Comparison of ENCODE assay signal across 9 cellular contexts in the genomic region with DNA sequence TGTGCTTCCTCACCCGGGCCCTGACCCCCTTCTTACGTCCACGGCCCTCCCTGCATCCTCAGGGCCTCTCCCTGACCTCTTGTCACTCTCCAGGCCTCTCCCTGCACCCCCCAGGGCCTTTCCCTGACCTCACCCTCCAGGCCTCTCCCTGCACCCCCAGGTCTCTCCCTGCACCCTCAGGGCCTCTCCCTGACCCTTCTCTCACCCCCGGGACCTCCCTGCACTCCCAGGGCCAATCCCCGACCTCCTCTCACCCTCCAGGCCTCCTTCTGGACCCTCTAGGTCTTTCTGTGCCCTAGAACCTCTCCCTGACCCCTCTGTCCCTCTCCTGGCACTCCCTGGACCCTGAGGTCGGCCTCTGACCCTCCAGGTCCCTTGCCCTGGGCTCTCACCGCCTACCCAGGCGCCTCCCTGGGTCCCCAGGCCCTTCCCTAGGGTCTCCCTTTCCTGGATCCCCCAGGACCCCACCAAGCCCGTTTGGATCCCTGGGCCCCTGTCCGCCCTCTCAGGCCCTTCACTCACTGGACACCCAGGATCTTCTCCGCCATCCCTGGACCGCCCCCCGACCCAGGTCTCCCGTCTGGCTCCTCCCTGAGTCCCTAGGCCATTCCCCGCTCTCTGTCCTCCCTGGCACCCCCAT. TPM values are rescaled to one million over a fixed set of nuclear protein-coding genes. Genes with fewer than 3 reads are reported as not detected.
DNase-seq lines count a peak whose midpoint lies in the region; ATAC-seq and TF ChIP-seq lines count a peak whose summit lies in the region.
"Had no signal": no experiment of that assay in that cellular context is flagged by ENCODE, and none has a peak within 500 bp of the region (broad histone marks: within the 10 kb centered on the region; RNA-seq: fewer than 3 reads in every experiment).

No MANE protein-coding gene starts in this region.

- peaks cover 15% of the 10 kb centered on the region for H3K27me3 Mint-ChIP-seq in activated naive CD8-positive, alpha-beta T cell treated with anti-CD3 and anti-CD28 coated beads, Interleukin-2, amount 10 ng/mL, durations not matched to agents 7 days and 5 days

- TF ChIP-seq POLR2A in heart left ventricle (IDR thresholded peaks at IDR 0.05) (no peak), suprapubic skin (IDR thresholded peaks at IDR 0.05) (no peak)

- H3K27ac ChIP-seq in heart left ventricle (peak overlapping the region; percentile 43 to 94 (median 88)), suprapubic skin (peak overlapping the region; percentile 94)

- H3K36me3 ChIP-seq in heart left ventricle (peaks cover 0 to 26% (median 11%) of the 10 kb centered on the region in 9 donors), kidney epithelial cell (ENCODE audit: control insufficient read depth, insufficient read depth, low read length) (peaks cover 1% of the 10 kb centered on the region), suprapubic skin (peaks cover 23% of the 10 kb centered on the region)

- no peaks in the 10 kb centered on the region for H3K9me3 ChIP-seq in heart left ventricle
- H3K9me3 ChIP-seq in suprapubic skin = no peaks in the 10 kb centered on the region

- H3K4me1 ChIP-seq in heart left ventricle (peaks cover 0 to 29% (median 16%) of the 10 kb centered on the region in 12 donors), suprapubic skin (peaks cover 32% of the 10 kb centered on the region)

- H3K27me3 ChIP-seq in heart left ventricle (no peaks in the 10 kb centered on the region), kidney epithelial cell (ENCODE audit: control insufficient read depth, insufficient read depth, low read length) (no peaks in the 10 kb centered on the region), suprapubic skin (no peaks in the 10 kb centered on the region)

- TF ChIP-seq CTCF in heart left ventricle (IDR thresholded peaks at IDR 0.05) = no peak
- no peak for TF ChIP-seq CTCF in kidney epithelial cell (IDR thresholded peaks at IDR 0.05; ENCODE audit: insufficient read depth, low read length, poor library complexity, severe bottlenecking)
- no peak for TF ChIP-seq CTCF in suprapubic skin (IDR thresholded peaks at IDR 0.05)

- H3K9me3 Mint-ChIP-seq in activated naive CD8-positive, alpha-beta T cell treated with anti-CD3 and anti-CD28 coated beads, Interleukin-2, amount 10 ng/mL, durations not matched to agents 7 days and 5 days = no peaks in the 10 kb centered on the region

- 7 to 12% (median 10%) methylated on average over 15 of the region's 15 CpGs for WGBS in heart left ventricle, 4 donors
- 8% methylated on average over 15 of the region's 15 CpGs for WGBS in suprapubic skin

- POLR2A ChIA-PET in activated naive CD8-positive, alpha-beta T cell treated with anti-CD3 and anti-CD28 coated beads, Interleukin-2, amount 10 ng/mL, durations not matched to agents 7 days and 5 days (lab: Charles Lee) = interaction anchor here (0.8 to 2.4 kb wide), 16 partner anchors 8 to 145 kb away, joined by 3 to 28 read pairs (median 6); a partner anchor contains a TSS

- DNase-seq in heart left ventricle = no peak
- DNase-seq in Right ventricle myocardium inferior (ENCODE audit: missing footprints) = no peak
- DNase-seq in activated naive CD8-positive, alpha-beta T cell treated with anti-CD3 and anti-CD28 coated beads, Interleukin-2, amount 10 ng/mL, durations not matched to agents 7 days and 5 days = no peak
- DNase-seq in kidney epithelial cell (ENCODE audit: low read depth) = no peak
- peak; percentile 79 to 82 for DNase-seq in suprapubic skin (ENCODE audit: low spot score in 2 of 2)
- no peak for DNase-seq in activated gamma-delta T cell treated with Interleukin-2 at 50 U/mL for 16 hours
- DNase-seq in GOT3 (lab: John Stamatoyannopoulos, UW) = no peak

- peak overlapping the region; percentile 93 for H3K4me3 Mint-ChIP-seq in activated naive CD8-positive, alpha-beta T cell treated with anti-CD3 and anti-CD28 coated beads, Interleukin-2, amount 10 ng/mL, durations not matched to agents 7 days and 5 days

- no peak for ATAC-seq in heart left ventricle
- no peak for ATAC-seq in Right ventricle myocardium inferior
- ATAC-seq in activated naive CD8-positive, alpha-beta T cell treated with anti-CD3 and anti-CD28 coated beads, Interleukin-2, amount 10 ng/mL, durations not matched to agents 7 days and 5 days (ENCODE audit: low read depth) = no peak
- no peak for ATAC-seq in HG02938 (IDR thresholded peaks at IDR 0.05; ENCODE audit: unreplicated experiment)

- peak overlapping the region; percentile 94 for H3K27ac Mint-ChIP-seq in activated naive CD8-positive, alpha-beta T cell treated with anti-CD3 and anti-CD28 coated beads, Interleukin-2, amount 10 ng/mL, durations not matched to agents 7 days and 5 days

- peaks cover 14% of the 10 kb centered on the region for H3K4me1 Mint-ChIP-seq in activated naive CD8-positive, alpha-beta T cell treated with anti-CD3 and anti-CD28 coated beads, Interleukin-2, amount 10 ng/mL, durations not matched to agents 7 days and 5 days

- H3K4me3 ChIP-seq in heart left ventricle (peak overlapping the region; percentile 33 to 94 (median 72)), kidney epithelial cell (ENCODE audit: low read depth, low read length) (peak overlapping the region; percentile 86), suprapubic skin (peak overlapping the region; percentile 89)

- H3K36me3 Mint-ChIP-seq in activated naive CD8-positive, alpha-beta T cell treated with anti-CD3 and anti-CD28 coated beads, Interleukin-2, amount 10 ng/mL, durations not matched to agents 7 days and 5 days = peaks cover 7% of the 10 kb centered on the region

- intact Hi-C loops in heart left ventricle (cut with DNase I) = no loop called here
- intact Hi-C loops in Right ventricle myocardium inferior (cut with DNase I) = loop anchor here (5.0 kb wide), 1 partner anchor 38 kb away; no protein-coding TSS in a partner anchor

- no peak for TF ChIP-seq EP300 in suprapubic skin (IDR thresholded peaks at IDR 0.05)

RNA-seq across cellular contexts. Expression of a gene that starts 0.6 kb away (rescaled TPM):
- 10 to 100 TPM in 1 of 9 donors, 1 to 10 TPM in 8; 3.6 to 10.8 (median 7.2) TPM for total RNA-seq in heart left ventricle
- polyA plus RNA-seq in heart left ventricle = 1 to 10 TPM; 3.3 to 6.2 TPM
- 6.2 TPM for total RNA-seq in Right ventricle myocardium inferior
- 10 to 100 TPM; 26.4 to 28.5 TPM for total RNA-seq in activated naive CD8-positive, alpha-beta T cell treated with anti-CD3 and anti-CD28 coated beads, Interleukin-2, amount 10 ng/mL, durations not matched to agents 7 days and 5 days
- 9.6 and 11.9 TPM in 2 replicates for total RNA-seq in kidney epithelial cell
- 10 to 100 TPM; 17.3 to 61.8 (median 39.1) TPM for total RNA-seq in suprapubic skin

RNA-seq across cellular contexts. Expression of a gene that starts 14.3 kb away (rescaled TPM):
- total RNA-seq in heart left ventricle = under 1 TPM in 1 of 9 donors, not detected in 8; 0.16 TPM
- polyA plus RNA-seq in heart left ventricle = not detected
- total RNA-seq in Right ventricle myocardium inferior = not detected
- total RNA-seq in activated naive CD8-positive, alpha-beta T cell treated with anti-CD3 and anti-CD28 coated beads, Interleukin-2, amount 10 ng/mL, durations not matched to agents 7 days and 5 days = under 1 TPM in 1 of 2 experiments, not detected in 1; 0.55 TPM
- total RNA-seq in kidney epithelial cell = 0.14 and 0.29 TPM in 2 replicates
- total RNA-seq in suprapubic skin = 1 to 10 TPM in 3 of 4 donors, under 1 TPM in 1; 0.47 to 1.9 (median 1.3) TPM

RNA-seq across cellular contexts. Expression of a gene that starts 15.1 kb away (rescaled TPM):
- total RNA-seq in heart left ventricle (10 to 100 TPM in 1 of 9 donors, 1 to 10 TPM in 4, under 1 TPM in 3, not detected in 1; 0.43 to 14.1 (median 1.2) TPM), Right ventricle myocardium inferior (1.2 TPM), kidney epithelial cell (not detected in 2 replicates), suprapubic skin (not detected)
- under 1 TPM; 0.72 to 0.79 TPM for polyA plus RNA-seq in heart left ventricle
- total RNA-seq in activated naive CD8-positive, alpha-beta T cell treated with anti-CD3 and anti-CD28 coated beads, Interleukin-2, amount 10 ng/mL, durations not matched to agents 7 days and 5 days = 1 to 10 TPM in 1 of 2 experiments, under 1 TPM in 1; 0.51 to 1.1 TPM
- total RNA-seq: frontal cortex had no signal

RNA-seq across cellular contexts. Expression of a gene that starts 22.8 kb away (rescaled TPM):
- total RNA-seq in heart left ventricle (not detected), Right ventricle myocardium inferior (not detected), kidney epithelial cell (0.07 TPM in 1 of 2 replicates, not detected in the other), suprapubic skin (not detected)
- polyA plus RNA-seq in heart left ventricle = not detected
- not detected for total RNA-seq in activated naive CD8-positive, alpha-beta T cell treated with anti-CD3 and anti-CD28 coated beads, Interleukin-2, amount 10 ng/mL, durations not matched to agents 7 days and 5 days
- total RNA-seq: frontal cortex had no signal

RNA-seq across cellular contexts. Expression of a gene that starts 30.0 kb away (rescaled TPM):
- total RNA-seq in heart left ventricle = under 1 TPM in 2 of 9 donors, not detected in 7; 0.11 to 0.43 TPM
- under 1 TPM in 1 of 2 donors, not detected in 1; 0.25 TPM for polyA plus RNA-seq in heart left ventricle
- total RNA-seq in Right ventricle myocardium inferior = not detected
- total RNA-seq in activated naive CD8-positive, alpha-beta T cell treated with anti-CD3 and anti-CD28 coated beads, Interleukin-2, amount 10 ng/mL, durations not matched to agents 7 days and 5 days = under 1 TPM; 0.53 to 0.60 TPM
- total RNA-seq in kidney epithelial cell = 32.1 and 38.7 TPM in 2 replicates
- total RNA-seq in suprapubic skin = 1 to 10 TPM in 3 of 4 donors, under 1 TPM in 1; 0.97 to 1.7 (median 1.2) TPM

Comparison
In these comparisons a context has a peak if more than half of its experiments do, and no peak if none do; other contexts are left out.
1. DNase-seq: peak in suprapubic skin (2 of 2); none in heart left ventricle (0 of 5), Right ventricle myocardium inferior (single experiment), activated naive CD8-positive, alpha-beta T cell treated with anti-CD3 and anti-CD28 coated beads, Interleukin-2, amount 10 ng/mL, durations not matched to agents 7 days and 5 days (single experiment), kidney epithelial cell (single experiment), activated gamma-delta T cell treated with Interleukin-2 at 50 U/mL for 16 hours (single experiment) and GOT3 (single experiment).
2. Peak in every context shown above with its lines, with median percentiles within 50 percentile points of each other: H3K4me3 ChIP-seq.